ENCODE assay signal across 19 cellular contexts in the genomic region with DNA sequence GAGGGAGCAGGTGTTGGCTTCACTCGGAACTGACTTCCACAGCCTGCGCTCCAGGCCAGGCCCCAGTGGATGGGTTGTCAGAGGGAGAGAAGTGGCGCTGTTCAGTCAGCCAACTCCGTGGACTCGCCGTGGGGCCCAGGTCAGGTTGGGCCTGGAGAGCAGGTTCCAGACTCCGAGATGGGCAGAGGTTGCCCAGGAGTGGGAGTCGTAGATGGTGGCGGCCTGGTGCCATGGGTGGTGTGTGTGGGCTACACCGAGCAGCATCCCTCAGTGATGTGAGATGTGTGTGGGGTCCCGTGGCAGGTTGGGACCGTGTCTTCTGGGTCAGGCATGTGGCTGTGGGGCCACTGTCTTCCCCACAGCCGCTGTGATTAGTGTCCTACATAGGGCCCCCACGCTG. TPM values are rescaled to one million over a fixed set of nuclear protein-coding genes. Genes with fewer than 3 reads are reported as not detected.
DNase-seq lines count a peak whose midpoint lies in the region; ATAC-seq and TF ChIP-seq lines count a peak whose summit lies in the region.
"Had no signal": no experiment of that assay in that cellular context is flagged by ENCODE, and none has a peak within 500 bp of the region (broad histone marks: within the 10 kb centered on the region; RNA-seq: fewer than 3 reads in every experiment).

No MANE protein-coding gene starts in this region.

- TF ChIP-seq POLR2A in gastroesophageal sphincter (IDR thresholded peaks at IDR 0.05) (no peak), breast epithelium (IDR thresholded peaks at IDR 0.05) (no peak)

- H3K4me3 ChIP-seq in gastroesophageal sphincter (no peak overlapping the region), osteoblast (ENCODE audit: insufficient read depth, low read length) (no peak overlapping the region), breast epithelium (no peak overlapping the region)
- H3K4me3 ChIP-seq: BLaER1, GM12878, GM23248 had no signal

- H3K36me3 ChIP-seq in gastroesophageal sphincter = peaks cover 0 to 100% of the 10 kb centered on the region in 2 donors
- H3K36me3 ChIP-seq in osteoblast (ENCODE audit: insufficient read depth, low read length) = peaks cover 24% of the 10 kb centered on the region
- H3K36me3 ChIP-seq in breast epithelium = peaks cover 3% of the 10 kb centered on the region

- peaks cover 22% of the 10 kb centered on the region for H4K20me1 ChIP-seq in osteoblast (ENCODE audit: insufficient read depth, low read length)

- no CpG with 5 or more reads among the region's 14 CpGs for WGBS in gastroesophageal sphincter (ENCODE audit: low coverage in 1 of 2), 2 donors

- TF ChIP-seq CTCF in gastroesophageal sphincter (IDR thresholded peaks at IDR 0.05) (no peak), osteoblast (IDR thresholded peaks at IDR 0.05; ENCODE audit: extremely low read depth, low read depth, low read length) (no peak), breast epithelium (IDR thresholded peaks at IDR 0.05) (no peak)

- intact Hi-C loops in Right ventricle myocardium inferior (cut with DNase I) = no loop called here
- intact Hi-C loops in left cardiac atrium (cut with DNase I) = no loop called here
- intact Hi-C loops in breast epithelium (cut with DNase I; ENCODE audit: low total_unique reads) = no loop called here

- peaks cover 0 to 8% (median 0%) of the 10 kb centered on the region in 3 donors for H3K9me3 ChIP-seq in gastroesophageal sphincter
- no peaks in the 10 kb centered on the region for H3K9me3 ChIP-seq in osteoblast (ENCODE audit: low read depth, low read length)
- peaks cover 4 to 12% of the 10 kb centered on the region in 2 donors for H3K9me3 ChIP-seq in breast epithelium

- H2AFZ ChIP-seq in osteoblast (ENCODE audit: low read length) = no peak overlapping the region
- H2AFZ ChIP-seq: GM23248 had no signal

- H3K27ac ChIP-seq in gastroesophageal sphincter (no peak overlapping the region), osteoblast (ENCODE audit: low read depth, low read length) (no peak overlapping the region), breast epithelium (no peak overlapping the region)
- H3K27ac ChIP-seq: 22Rv1, BLaER1, C4-2B, GM23248 had no signal

- H3K4me2 ChIP-seq in osteoblast (ENCODE audit: insufficient read depth, low read length) = no peak overlapping the region

- H3K27me3 ChIP-seq in gastroesophageal sphincter = no peaks in the 10 kb centered on the region
- no peaks in the 10 kb centered on the region for H3K27me3 ChIP-seq in osteoblast (ENCODE audit: insufficient read depth, low read length)
- no peaks in the 10 kb centered on the region for H3K27me3 ChIP-seq in breast epithelium
- H3K27me3 ChIP-seq: BLaER1 had no signal

- no peak for TF ChIP-seq EP300 in gastroesophageal sphincter (IDR thresholded peaks at IDR 0.05)

- peaks cover 3% of the 10 kb centered on the region for H3K79me2 ChIP-seq in osteoblast (ENCODE audit: insufficient read depth, low read length)

- ATAC-seq in Right ventricle myocardium inferior (no peak), left cardiac atrium (no peak), gastroesophageal sphincter (peak; percentile 9), HG03039 (IDR thresholded peaks at IDR 0.05; ENCODE audit: unreplicated experiment) (no peak), HG02623 (IDR thresholded peaks at IDR 0.05; ENCODE audit: unreplicated experiment) (no peak)
- ATAC-seq: GM12878, HCT116 had no signal

- H3K4me1 ChIP-seq in gastroesophageal sphincter = no peaks in the 10 kb centered on the region
- H3K4me1 ChIP-seq in osteoblast (ENCODE audit: insufficient read depth, low read length) = no peaks in the 10 kb centered on the region
- H3K4me1 ChIP-seq in breast epithelium = no peaks in the 10 kb centered on the region

- DNase-seq in Right ventricle myocardium inferior (ENCODE audit: missing footprints) = peak; percentile 56
- DNase-seq in left cardiac atrium = no peak
- peak; percentile 22 for DNase-seq in osteoblast (ENCODE audit: insufficient read length, low spot score, missing footprints)
- DNase-seq in breast epithelium (ENCODE audit: low spot score in 2 of 2) = no peak
- DNase-seq: CD8-positive, alpha-beta memory T cell; DMS 273 treated with DMSO at 0.1 percent for 48 hours; DMS79; EL; GDM1; GM23248; H9 had no signal

RNA-seq across cellular contexts. Expression of gene ZNF316, which starts 10.4 kb away (rescaled TPM):
- total RNA-seq in Right ventricle myocardium inferior = 16.5 TPM
- 10 to 100 TPM; 16.7 to 18.3 TPM for total RNA-seq in left cardiac atrium
- total RNA-seq in gastroesophageal sphincter = 10 to 100 TPM; 21.9 to 32.8 (median 26.0) TPM
- 12.4 and 14.1 TPM in 2 replicates for total RNA-seq in osteoblast
- total RNA-seq in breast epithelium = 10 to 100 TPM; 10.2 to 21.4 (median 21.3) TPM

RNA-seq across cellular contexts. Expression of gene ZNF853, which starts 32.1 kb away (rescaled TPM):
- total RNA-seq in Right ventricle myocardium inferior (10.3 TPM), left cardiac atrium (10 to 100 TPM; 12.6 to 12.8 TPM), gastroesophageal sphincter (10 to 100 TPM; 12.9 to 32.3 (median 19.4) TPM), osteoblast (under 0.01 TPM in 2 replicates), breast epithelium (10 to 100 TPM in 2 of 3 donors, 1 to 10 TPM in 1; 5.8 to 11.7 (median 11.5) TPM)

RNA-seq across cellular contexts. Expression of gene INTS15, which starts 57.7 kb away (rescaled TPM):
- total RNA-seq in Right ventricle myocardium inferior (15.9 TPM), left cardiac atrium (10 to 100 TPM; 15.1 to 17.8 TPM), gastroesophageal sphincter (10 to 100 TPM; 25.6 to 34.5 (median 32.5) TPM), osteoblast (11.9 and 13.0 TPM in 2 replicates), breast epithelium (10 to 100 TPM; 22.9 to 36.4 (median 28.2) TPM)

RNA-seq across cellular contexts. Expression of gene ZNF12, which starts 59.2 kb away (rescaled TPM):
- total RNA-seq in Right ventricle myocardium inferior (13.2 TPM), left cardiac atrium (10 to 100 TPM; 13.6 to 25.5 TPM), gastroesophageal sphincter (10 to 100 TPM; 22.4 to 33.9 (median 24.5) TPM), osteoblast (20.9 and 22.8 TPM in 2 replicates), breast epithelium (10 to 100 TPM; 20.6 to 43.0 (median 25.2) TPM)

Comparison
In these comparisons a context has a peak if more than half of its experiments do, and no peak if none do; other contexts are left out.
1. DNase-seq: peak in Right ventricle myocardium inferior (single experiment) and osteoblast (single experiment); none in left cardiac atrium (single experiment) and breast epithelium (0 of 2).